20 cellular contexts compared by ENCODE assay signal in the genomic region with DNA sequence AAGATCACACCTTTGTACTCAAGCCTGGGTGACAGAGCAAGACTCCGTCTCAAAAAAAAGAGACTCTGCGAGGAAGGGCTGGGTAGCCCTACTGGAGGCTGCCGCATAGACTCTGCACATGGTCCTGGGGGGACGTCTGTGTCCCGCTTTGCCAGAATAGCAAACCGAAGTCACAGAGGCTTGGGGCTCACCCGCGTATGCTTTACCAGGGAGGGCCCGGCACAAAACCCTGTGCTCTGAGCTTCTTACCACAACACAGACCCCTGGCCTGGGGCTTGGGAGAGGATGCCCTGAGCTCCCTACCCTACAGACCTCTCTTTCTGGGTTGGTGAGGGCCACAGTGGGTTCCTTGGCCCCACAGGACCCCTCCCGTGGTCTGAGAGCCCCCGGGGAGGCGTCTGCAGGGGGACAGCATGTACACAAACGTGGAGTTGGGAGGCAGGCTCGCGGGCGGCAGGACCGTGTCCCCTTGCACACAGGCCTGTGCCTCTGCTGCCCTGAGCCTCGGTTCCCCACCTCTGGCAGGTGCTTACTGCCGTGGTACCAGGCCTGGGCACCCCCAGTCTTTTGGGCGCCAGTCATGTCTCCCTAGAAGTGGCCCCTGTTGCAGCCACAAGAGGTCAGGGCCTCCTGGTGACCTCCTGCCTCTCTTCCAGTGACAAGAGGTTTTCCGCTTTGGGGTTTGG. TPM values are rescaled to one million over a fixed set of nuclear protein-coding genes. Genes with fewer than 3 reads are reported as not detected.
DNase-seq lines count a peak whose midpoint lies in the region; ATAC-seq, FAIRE-seq and TF ChIP-seq lines count a peak whose summit lies in the region.
"Had no signal": no experiment of that assay in that cellular context is flagged by ENCODE, and none has a peak within 500 bp of the region (broad histone marks: within the 10 kb centered on the region; RNA-seq: fewer than 3 reads in every experiment).

No MANE protein-coding gene starts in this region.

- BruUV-seq in K562 (replicated peaks; lab: Mats Ljungman, UMichigan) = no TSS peak

- no peak for TF ChIP-seq RAD21 in K562 (CRISPR knock-in tag; conservative IDR thresholded peaks at IDR 0.05 in 1 of 2, IDR thresholded peaks at IDR 0.05 in 1 of 2)

- H3K9me3 ChIP-seq in BLaER1 (no peaks in the 10 kb centered on the region), K562 (replicated peaks; ENCODE audit: control insufficient read depth, insufficient read depth, low read depth, low read length) (peaks cover 17% of the 10 kb centered on the region), neuronal stem cell (replicated peaks in 1 of 2; ENCODE audit: control insufficient read depth in 2 of 2, insufficient read depth in 1 of 2, low read depth in 1 of 2, low read length in 2 of 2) (no peaks in the 10 kb centered on the region)
- no peaks in the 10 kb centered on the region for H3K9me3 ChIP-seq in naive thymus-derived CD4-positive, alpha-beta T cell (ENCODE audit: control insufficient read depth in 2 of 3, low read length in 3 of 3)

- H3K4me3 ChIP-seq in BLaER1 (no peak overlapping the region), K562 (no peak overlapping the region), neuronal stem cell (ENCODE audit: low read length in 2 of 2) (no peak overlapping the region)
- H3K4me3 ChIP-seq in naive thymus-derived CD4-positive, alpha-beta T cell (ENCODE audit: low read length) = no peak overlapping the region
- H3K4me3 ChIP-seq: GM23248 had no signal

- H3K27ac Mint-ChIP-seq in activated CD8-positive, alpha-beta T cell treated with anti-CD3 and anti-CD28 coated beads, Interleukin-2, amount 10 ng/mL, durations not matched to agents 7 days and 5 days = no peak overlapping the region
- H3K27ac Mint-ChIP-seq in naive thymus-derived CD4-positive, alpha-beta T cell = no peak overlapping the region
- H3K27ac Mint-ChIP-seq: CD8-positive, alpha-beta T cell; H9 had no signal

- H3K27ac ChIP-seq in BLaER1 (no peak overlapping the region), K562 (ENCODE audit: extremely low read depth, low read depth, low read length) (no peak overlapping the region), neuronal stem cell (replicated peaks; ENCODE audit: low read length) (no peak overlapping the region)
- H3K27ac ChIP-seq in naive thymus-derived CD4-positive, alpha-beta T cell (ENCODE audit: low read depth, low read length) = no peak overlapping the region
- H3K27ac ChIP-seq: C4-2B, GM23248 had no signal

- H2BK5ac ChIP-seq in neuronal stem cell (ENCODE audit: low read length) = no peak overlapping the region

- H3K36me3 Mint-ChIP-seq in activated CD8-positive, alpha-beta T cell treated with anti-CD3 and anti-CD28 coated beads, Interleukin-2, amount 10 ng/mL, durations not matched to agents 7 days and 5 days (ENCODE audit: low read depth) = no peaks in the 10 kb centered on the region
- H3K36me3 Mint-ChIP-seq in naive thymus-derived CD4-positive, alpha-beta T cell = no peaks in the 10 kb centered on the region
- H3K36me3 Mint-ChIP-seq: CD4-positive, CD25-positive, alpha-beta regulatory T cell; CD8-positive, alpha-beta T cell had no signal

- no peaks in the 10 kb centered on the region for H3K9me1 ChIP-seq in K562 (ENCODE audit: control insufficient read depth, insufficient read depth, low read length)

- H3K27me3 Mint-ChIP-seq in activated CD8-positive, alpha-beta T cell treated with anti-CD3 and anti-CD28 coated beads, Interleukin-2, amount 10 ng/mL, durations not matched to agents 7 days and 5 days (ENCODE audit: low read depth) = no peaks in the 10 kb centered on the region
- H3K27me3 Mint-ChIP-seq in naive thymus-derived CD4-positive, alpha-beta T cell = no peaks in the 10 kb centered on the region
- H3K27me3 Mint-ChIP-seq: CD4-positive, CD25-positive, alpha-beta regulatory T cell had no signal

- H3K4me1 ChIP-seq in BLaER1 (peaks cover 25% of the 10 kb centered on the region), K562 (replicated peaks in 1 of 2; ENCODE audit: control insufficient read depth in 2 of 2, insufficient read depth in 2 of 2, low read length in 2 of 2) (peaks cover 0 to 41% of the 10 kb centered on the region in 2 experiments; a peak in 2 of 5 replicates), neuronal stem cell (ENCODE audit: control insufficient read depth in 2 of 2, insufficient read depth in 1 of 2, low read depth in 1 of 2, low read length in 2 of 2) (peaks cover 0 to 5% of the 10 kb centered on the region in 2 donors)
- peaks cover 8 to 15% of the 10 kb centered on the region in 2 donors for H3K4me1 ChIP-seq in naive thymus-derived CD4-positive, alpha-beta T cell (ENCODE audit: control insufficient read depth in 2 of 2, insufficient read depth in 2 of 2, low read length in 2 of 2)
- H3K4me1 ChIP-seq: Caco-2 had no signal

- H3K79me2 ChIP-seq in K562 (ENCODE audit: control insufficient read depth, insufficient read depth, low read length) = no peaks in the 10 kb centered on the region

- H2BK120ac ChIP-seq in neuronal stem cell (ENCODE audit: low read depth, low read length) = no peak overlapping the region

- ATAC-seq in left cardiac atrium = no peak
- no peak for ATAC-seq in Right ventricle myocardium inferior
- no peak for ATAC-seq in K562
- no peak for ATAC-seq in activated CD8-positive, alpha-beta T cell treated with anti-CD3 and anti-CD28 coated beads, Interleukin-2, amount 10 ng/mL, durations not matched to agents 7 days and 5 days
- ATAC-seq in naive thymus-derived CD4-positive, alpha-beta T cell = no peak
- ATAC-seq: CD8-positive, alpha-beta T cell; HCT116 had no signal

- H3K4me2 ChIP-seq in BLaER1 = no peak overlapping the region
- H3K4me2 ChIP-seq in K562 (ENCODE audit: insufficient read depth, low read length) = no peak overlapping the region
- H3K4me2 ChIP-seq in neuronal stem cell (ENCODE audit: insufficient read depth, low read length, poor library complexity, severe bottlenecking) = no peak overlapping the region

- 95% methylated on average over 18 of the region's 21 CpGs for WGBS in K562 (ENCODE audit: insufficient coverage, low coverage, missing lambda C conversion rate)
- WGBS in neuronal stem cell (ENCODE audit: extremely low coverage in 2 of 2, insufficient read length in 2 of 2, insufficient replicate concordance in 1 of 2), 2 donors = no CpG with 5 or more reads among the region's 21 CpGs

- no peak for TF ChIP-seq POLR2A in K562 (conservative IDR thresholded peaks at IDR 0.05)

- no peaks in the 10 kb centered on the region for H3K27me3 ChIP-seq in BLaER1
- H3K27me3 ChIP-seq in K562 (ENCODE audit: control insufficient read depth in 2 of 2, insufficient read depth in 2 of 2, low read length in 2 of 2) = no peaks in the 10 kb centered on the region
- no peaks in the 10 kb centered on the region for H3K27me3 ChIP-seq in neuronal stem cell (ENCODE audit: control insufficient read depth in 3 of 3, insufficient read depth in 3 of 3, low read depth in 1 of 3, low read length in 3 of 3)
- H3K27me3 ChIP-seq in naive thymus-derived CD4-positive, alpha-beta T cell (ENCODE audit: control insufficient read depth in 2 of 2, insufficient read depth in 2 of 2, low read length in 2 of 2) = no peaks in the 10 kb centered on the region

- no peak overlapping the region for H3K4ac ChIP-seq in neuronal stem cell (ENCODE audit: low read length)

- TF ChIP-seq CTCF in K562 (IDR thresholded peaks at IDR 0.05 in 2 of 3, conservative IDR thresholded peaks at IDR 0.05 in 1 of 3; ENCODE audit: insufficient read depth in 2 of 3, low read depth in 1 of 3, low read length in 3 of 3) = no peak

- TF ChIP-seq EP300 in K562 (IDR thresholded peaks at IDR 0.05; ENCODE audit: low read length) = no peak

- DNase-seq in left cardiac atrium (peak; percentile 16), Right ventricle myocardium inferior (ENCODE audit: missing footprints) (no peak), K562 (ENCODE audit: extremely low read depth in 1 of 4, low spot score in 3 of 4) (no peak), neuronal stem cell (ENCODE audit: low spot score) (no peak)
- no peak for DNase-seq in activated CD8-positive, alpha-beta T cell treated with anti-CD3 and anti-CD28 coated beads, Interleukin-2, amount 10 ng/mL, durations not matched to agents 7 days and 5 days
- no peak for DNase-seq in naive thymus-derived CD4-positive, alpha-beta T cell
- DNase-seq: Caco-2; CD4-positive, CD25-positive, alpha-beta regulatory T cell; CD8-positive, alpha-beta T cell; DMS153; DND-41; GM23248; H9 had no signal

- intact Hi-C loops in left cardiac atrium (cut with DNase I) (no loop called here), Right ventricle myocardium inferior (cut with DNase I) (no loop called here), K562 (cut with micrococcal nuclease) (no loop called here)
- intact Hi-C loops in naive thymus-derived CD4-positive, alpha-beta T cell (cut with micrococcal nuclease) = no loop called here

- no peak overlapping the region for H4K8ac ChIP-seq in neuronal stem cell (ENCODE audit: low read depth, low read length)

- H2AFZ ChIP-seq in K562 (ENCODE audit: low read depth, low read length) = no peak overlapping the region
- no peak overlapping the region for H2AFZ ChIP-seq in neuronal stem cell (ENCODE audit: low read length)
- H2AFZ ChIP-seq: GM23248 had no signal

- no peak overlapping the region for H4K91ac ChIP-seq in neuronal stem cell (ENCODE audit: low read depth, low read length, poor library complexity)

- H3K36me3 ChIP-seq in BLaER1 (peaks cover 59% of the 10 kb centered on the region), K562 (ENCODE audit: control insufficient read depth, insufficient read depth, low read length) (peaks cover 70% of the 10 kb centered on the region; the same call in 2 of the 3 replicates), neuronal stem cell (replicated peaks in 1 of 2; ENCODE audit: control insufficient read depth in 2 of 2, insufficient read depth in 2 of 2, low read length in 2 of 2) (no peaks in the 10 kb centered on the region)
- H3K36me3 ChIP-seq in naive thymus-derived CD4-positive, alpha-beta T cell (ENCODE audit: control insufficient read depth in 2 of 3, insufficient read depth in 3 of 3, low read length in 3 of 3) = no peaks in the 10 kb centered on the region

- H3K23ac ChIP-seq in neuronal stem cell (ENCODE audit: low read depth, low read length, poor library complexity) = peak overlapping the region; percentile 55

- no peaks in the 10 kb centered on the region for H3K9me3 Mint-ChIP-seq in activated CD8-positive, alpha-beta T cell treated with anti-CD3 and anti-CD28 coated beads, Interleukin-2, amount 10 ng/mL, durations not matched to agents 7 days and 5 days (ENCODE audit: insufficient read depth)
- H3K9me3 Mint-ChIP-seq in naive thymus-derived CD4-positive, alpha-beta T cell = no peaks in the 10 kb centered on the region
- H3K9me3 Mint-ChIP-seq: CD4-positive, CD25-positive, alpha-beta regulatory T cell; CD8-positive, alpha-beta T cell had no signal

- no peak overlapping the region for H3K14ac ChIP-seq in neuronal stem cell (ENCODE audit: low read length)

- POLR2A ChIA-PET in K562 (lab: Yijun Ruan, JAX) = interaction anchor here (0.6 kb wide), 1 partner anchor 51 kb away, joined by 3 read pairs; no protein-coding TSS in a partner anchor
- POLR2A ChIA-PET in activated CD8-positive, alpha-beta T cell treated with anti-CD3 and anti-CD28 coated beads, Interleukin-2, amount 10 ng/mL, durations not matched to agents 7 days and 5 days (lab: Charles Lee) = no interaction called here
- POLR2A ChIA-PET in naive thymus-derived CD4-positive, alpha-beta T cell (lab: Charles Lee) = no interaction called here

- CTCF ChIA-PET in K562 (lab: Yijun Ruan, JAX; ENCODE audit: low intra/inter-chr PET ratio) = no interaction called here
- CTCF ChIA-PET in activated CD8-positive, alpha-beta T cell treated with anti-CD3 and anti-CD28 coated beads, Interleukin-2, amount 10 ng/mL, durations not matched to agents 7 days and 5 days (lab: Charles Lee) = no interaction called here
- CTCF ChIA-PET in naive thymus-derived CD4-positive, alpha-beta T cell (lab: Charles Lee) = no interaction called here

- FAIRE-seq in K562 (lab: Jason Lieb, UNC) = no peak
- FAIRE-seq: G401.6, GM12892, H1 had no signal

- H2BK12ac ChIP-seq in neuronal stem cell (ENCODE audit: low read length) = no peak overlapping the region

- H4K20me1 ChIP-seq in BLaER1 (peaks cover 10% of the 10 kb centered on the region), K562 (replicated peaks; ENCODE audit: control insufficient read depth, insufficient read depth, low read length) (no peaks in the 10 kb centered on the region)

- H3K9ac ChIP-seq in BLaER1 = 0 out of 2 replicates have a peak overlapping the region, but pooled peaks have one; percentile 15
- no peak overlapping the region for H3K9ac ChIP-seq in K562 (ENCODE audit: insufficient read depth in 1 of 2, low read depth in 2 of 2, low read length in 2 of 2)
- no peak overlapping the region for H3K9ac ChIP-seq in neuronal stem cell (ENCODE audit: low read depth, low read length, poor library complexity)
- H3K9ac ChIP-seq: GM23248 had no signal

- H3K4me3 Mint-ChIP-seq in activated CD8-positive, alpha-beta T cell treated with anti-CD3 and anti-CD28 coated beads, Interleukin-2, amount 10 ng/mL, durations not matched to agents 7 days and 5 days = no peak overlapping the region
- H3K4me3 Mint-ChIP-seq in naive thymus-derived CD4-positive, alpha-beta T cell = no peak overlapping the region
- H3K4me3 Mint-ChIP-seq: CD4-positive, CD25-positive, alpha-beta regulatory T cell; CD8-positive, alpha-beta T cell; H9 had no signal

- H3K79me1 ChIP-seq in neuronal stem cell (ENCODE audit: low read depth, low read length) = no peaks in the 10 kb centered on the region

- H2BK15ac ChIP-seq in neuronal stem cell (ENCODE audit: low read length) = no peak overlapping the region

- peak overlapping the region; percentile 57 for H3K18ac ChIP-seq in neuronal stem cell (ENCODE audit: low read length)

- H3K4me1 Mint-ChIP-seq in activated CD8-positive, alpha-beta T cell treated with anti-CD3 and anti-CD28 coated beads, Interleukin-2, amount 10 ng/mL, durations not matched to agents 7 days and 5 days (ENCODE audit: low read depth) = peaks cover 12% of the 10 kb centered on the region
- peaks cover 2 to 11% (median 8%) of the 10 kb centered on the region in 7 donors for H3K4me1 Mint-ChIP-seq in naive thymus-derived CD4-positive, alpha-beta T cell
- H3K4me1 Mint-ChIP-seq: H9 had no signal

- in situ Hi-C loops in K562 (cut with MboI) = no loop called here

- peak overlapping the region; percentile 75 for H2AK5ac ChIP-seq in neuronal stem cell (ENCODE audit: low read depth, low read length)

RNA-seq across cellular contexts. Expression of gene CPNE7, which starts 13.8 kb away (rescaled TPM):
- total RNA-seq in left cardiac atrium (not detected), Right ventricle myocardium inferior (not detected), K562 (2014; rRNA removed) (46.8 and 63.6 TPM in 2 replicates), K562 (2014; rRNA removed; fragmentation: Illumina TruSeq; extraction: Trizol) (16.2 and 18.8 TPM in 2 replicates), K562 (2015; rRNA removed; fragmentation: Illumina TruSeq; extraction: Trizol) (16.9 and 18.5 TPM in 2 replicates), K562 (2021) (58.8 and 73.4 TPM in 2 replicates)
- 170 and 336 TPM in 2 replicates for total RNA-seq in K562 (2011; cell fraction: chromatin; rRNA removed; ENCODE audit: low replicate concordance)
- total RNA-seq in K562 (2011; cell fraction: nucleolus; rRNA removed) = 170 and 181 TPM in 2 replicates
- total RNA-seq in K562 (2011; cell fraction: nucleoplasm; rRNA removed) = 123 and 131 TPM in 2 replicates
- polyA plus RNA-seq in K562 (2011; rRNA removed) (32.7 and 33.6 TPM in 2 replicates), K562 (2014; fragmentation: Illumina TruSeq; extraction: Trizol) (31.5 and 39.1 TPM in 2 replicates), K562 (2014; fragmentation: Nextera tagmentation; extraction: Ambion mirVana) (1 to 10 TPM in 1 of 2 experiments, under 1 TPM in 1; 0.30 to 1.9 TPM), K562 (2014; rRNA removed) (67.3 and 78.1 TPM in 2 replicates)
- polyA plus RNA-seq in K562 (2011; cell fraction: cytosol; rRNA removed) = 19.6 and 36.0 TPM in 2 replicates
- polyA plus RNA-seq in K562 (2011; cell fraction: nucleus; rRNA removed) = 330 and 699 TPM in 2 replicates
- 44.5 and 48.7 TPM in 2 replicates for polyA plus RNA-seq in K562 (2012)
- 9.2 TPM in 2 replicates for polyA minus RNA-seq in K562 (2011; rRNA and poly(A)+ RNA removed)
- 10.7 and 11.9 TPM in 2 replicates for polyA minus RNA-seq in K562 (2011; cell fraction: cytosol; rRNA and poly(A)+ RNA removed)
- polyA minus RNA-seq in K562 (2011; cell fraction: nucleus; rRNA and poly(A)+ RNA removed) = 34.3 and 47.3 TPM in 2 replicates
- 1.4 TPM for polyA plus RNA-seq in neuronal stem cell (2013, experiment 1 of 2)
- polyA plus RNA-seq in neuronal stem cell (2013, experiment 2 of 2) = 1.6 TPM
- total RNA-seq in activated CD8-positive, alpha-beta T cell treated with anti-CD3 and anti-CD28 coated beads, Interleukin-2, amount 10 ng/mL, durations not matched to agents 7 days and 5 days = 1 to 10 TPM; 1.1 to 1.8 TPM
- total RNA-seq in naive thymus-derived CD4-positive, alpha-beta T cell = 1 to 10 TPM in 1 of 5 experiments, under 1 TPM in 1, not detected in 3; 0.39 to 5.2 TPM
- polyA plus RNA-seq in naive thymus-derived CD4-positive, alpha-beta T cell = not detected

RNA-seq across cellular contexts. Expression of gene DPEP1, which starts 24.1 kb away (rescaled TPM):
- not detected for total RNA-seq in left cardiac atrium
- not detected for total RNA-seq in Right ventricle myocardium inferior
- 0.23 TPM in 1 of 2 replicates, not detected in the other for total RNA-seq in K562 (2011; cell fraction: chromatin; rRNA removed; ENCODE audit: low replicate concordance)
- 0.67 and 1.3 TPM in 2 replicates for total RNA-seq in K562 (2011; cell fraction: nucleolus; rRNA removed)
- 0.46 TPM in 1 of 2 replicates, not detected in the other for total RNA-seq in K562 (2011; cell fraction: nucleoplasm; rRNA removed)
- total RNA-seq in K562 (2014; rRNA removed) = 0.14 TPM in 1 of 2 replicates, not detected in the other
- total RNA-seq in K562 (2014; rRNA removed; fragmentation: Illumina TruSeq; extraction: Trizol) = not detected in 2 replicates
- not detected in 2 replicates for total RNA-seq in K562 (2015; rRNA removed; fragmentation: Illumina TruSeq; extraction: Trizol)
- total RNA-seq in K562 (2021) = 0.20 and 0.22 TPM in 2 replicates
- 0.31 and 0.34 TPM in 2 replicates for polyA plus RNA-seq in K562 (2011; rRNA removed)
- 0.22 and 1.2 TPM in 2 replicates for polyA plus RNA-seq in K562 (2011; cell fraction: cytosol; rRNA removed)
- polyA plus RNA-seq in K562 (2011; cell fraction: nucleus; rRNA removed) = 1.1 TPM in 2 replicates
- 0.17 and 0.21 TPM in 2 replicates for polyA plus RNA-seq in K562 (2012)
- polyA plus RNA-seq in K562 (2014; fragmentation: Illumina TruSeq; extraction: Trizol) = 0.08 TPM in 1 of 2 replicates, not detected in the other
- not detected for polyA plus RNA-seq in K562 (2014; fragmentation: Nextera tagmentation; extraction: Ambion mirVana)
- polyA plus RNA-seq in K562 (2014; rRNA removed) = 0.18 TPM in 1 of 2 replicates, not detected in the other
- polyA minus RNA-seq in K562 (2011; rRNA and poly(A)+ RNA removed) = not detected in 2 replicates
- polyA minus RNA-seq in K562 (2011; cell fraction: cytosol; rRNA and poly(A)+ RNA removed) = not detected in 2 replicates
- polyA minus RNA-seq in K562 (2011; cell fraction: nucleus; rRNA and poly(A)+ RNA removed) = not detected in 2 replicates
- polyA plus RNA-seq in neuronal stem cell (2013, experiment 1 of 2) = 1.1 TPM
- 0.79 TPM for polyA plus RNA-seq in neuronal stem cell (2013, experiment 2 of 2)
- not detected for total RNA-seq in activated CD8-positive, alpha-beta T cell treated with anti-CD3 and anti-CD28 coated beads, Interleukin-2, amount 10 ng/mL, durations not matched to agents 7 days and 5 days
- total RNA-seq in naive thymus-derived CD4-positive, alpha-beta T cell = not detected
- not detected for polyA plus RNA-seq in naive thymus-derived CD4-positive, alpha-beta T cell
- total RNA-seq: CD4-positive, CD25-positive, alpha-beta regulatory T cell; CD8-positive, alpha-beta T cell; GM23248 had no signal
- polyA plus RNA-seq: BJ; CD4-positive, CD25-positive, alpha-beta regulatory T cell; GM23248 had no signal

RNA-seq across cellular contexts. Expression of gene RPL13, which starts 28.9 kb away (rescaled TPM):
- total RNA-seq in left cardiac atrium (1,000 to 10,000 TPM; 1,319 to 1,367 TPM), Right ventricle myocardium inferior (1,162 TPM), K562 (2014; rRNA removed) (6,042 and 8,261 TPM in 2 replicates), K562 (2014; rRNA removed; fragmentation: Illumina TruSeq; extraction: Trizol) (916 and 1,208 TPM in 2 replicates), K562 (2015; rRNA removed; fragmentation: Illumina TruSeq; extraction: Trizol) (2,074 and 2,169 TPM in 2 replicates), K562 (2021) (2,859 and 3,283 TPM in 2 replicates)
- total RNA-seq in K562 (2011; cell fraction: chromatin; rRNA removed; ENCODE audit: low replicate concordance) = 190 and 375 TPM in 2 replicates
- total RNA-seq in K562 (2011; cell fraction: nucleolus; rRNA removed) = 1,145 and 1,282 TPM in 2 replicates
- total RNA-seq in K562 (2011; cell fraction: nucleoplasm; rRNA removed) = 741 and 1,472 TPM in 2 replicates
- polyA plus RNA-seq in K562 (2011; rRNA removed) (1,633 and 2,887 TPM in 2 replicates), K562 (2014; fragmentation: Illumina TruSeq; extraction: Trizol) (1,258 and 1,518 TPM in 2 replicates), K562 (2014; fragmentation: Nextera tagmentation; extraction: Ambion mirVana) (100 to 1,000 TPM; 227 to 348 TPM), K562 (2014; rRNA removed) (4,293 and 4,381 TPM in 2 replicates)
- polyA plus RNA-seq in K562 (2011; cell fraction: cytosol; rRNA removed) = 3,426 and 8,334 TPM in 2 replicates
- 2,104 and 2,686 TPM in 2 replicates for polyA plus RNA-seq in K562 (2011; cell fraction: nucleus; rRNA removed)
- polyA plus RNA-seq in K562 (2012) = 2,765 and 5,488 TPM in 2 replicates
- 413 and 474 TPM in 2 replicates for polyA minus RNA-seq in K562 (2011; rRNA and poly(A)+ RNA removed)
- 1,370 and 2,343 TPM in 2 replicates for polyA minus RNA-seq in K562 (2011; cell fraction: cytosol; rRNA and poly(A)+ RNA removed)
- 505 and 641 TPM in 2 replicates for polyA minus RNA-seq in K562 (2011; cell fraction: nucleus; rRNA and poly(A)+ RNA removed)
- polyA plus RNA-seq in neuronal stem cell (2013, experiment 1 of 2) = 5,003 TPM
- polyA plus RNA-seq in neuronal stem cell (2013, experiment 2 of 2) = 4,966 TPM
- 1,000 to 10,000 TPM; 1,842 to 1,844 TPM for total RNA-seq in activated CD8-positive, alpha-beta T cell treated with anti-CD3 and anti-CD28 coated beads, Interleukin-2, amount 10 ng/mL, durations not matched to agents 7 days and 5 days
- total RNA-seq in naive thymus-derived CD4-positive, alpha-beta T cell = 1,000 to 10,000 TPM; 2,239 to 5,631 (median 5,332) TPM
- polyA plus RNA-seq in naive thymus-derived CD4-positive, alpha-beta T cell = 1,000 to 10,000 TPM; 6,375 to 8,810 TPM
